ENCODE assay signal across 8 cellular contexts in the genomic region with DNA sequence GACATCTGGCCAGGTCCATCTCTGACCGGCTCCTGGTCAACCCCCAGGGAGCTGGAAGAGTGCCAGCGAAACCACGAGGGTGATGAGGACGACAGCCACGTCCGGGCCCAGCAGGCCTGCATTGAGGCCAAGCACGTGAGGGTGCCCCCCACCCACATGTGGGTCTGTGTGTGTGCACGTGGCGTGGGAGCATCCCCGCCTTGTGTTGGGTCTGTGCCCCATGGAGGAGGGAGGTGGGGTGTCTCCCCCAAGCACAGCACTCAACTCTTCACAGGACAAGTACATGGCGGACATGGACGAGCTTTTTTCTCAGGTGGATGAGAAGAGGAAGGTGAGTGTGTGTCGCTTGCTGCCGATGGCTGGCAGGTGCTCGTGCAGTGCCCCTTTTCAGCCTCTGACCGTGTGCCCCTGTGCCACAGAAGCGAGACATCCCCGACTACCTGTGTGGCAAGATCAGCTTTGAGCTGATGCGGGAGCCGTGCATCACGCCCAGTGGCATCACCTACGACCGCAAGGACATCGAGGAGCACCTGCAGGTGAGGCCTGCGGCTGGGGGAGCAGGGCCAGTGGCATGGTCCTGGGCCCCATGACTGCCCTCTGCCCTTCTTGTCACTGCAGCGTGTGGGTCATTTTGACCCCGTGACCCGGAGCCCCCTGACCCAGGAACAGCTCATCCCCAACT. TPM values are rescaled to one million over a fixed set of nuclear protein-coding genes. Genes with fewer than 3 reads are reported as not detected.
DNase-seq lines count a peak whose midpoint lies in the region; ATAC-seq and TF ChIP-seq lines count a peak whose summit lies in the region.

No MANE protein-coding gene starts in this region.

- POLR2A ChIA-PET in activated CD8-positive, alpha-beta T cell treated with anti-CD3 and anti-CD28 coated beads for 36 hours (lab: Charles Lee) = interaction anchor here (0.6 to 2.7 kb wide), 9 partner anchors 8 to 46 kb away, joined by 3 to 11 read pairs (median 4); a partner anchor contains a TSS

- H3K4me3 Mint-ChIP-seq in stimulated activated naive CD8-positive, alpha-beta T cell treated with anti-CD3 and anti-CD28 coated beads, Interleukin-15, Interleukin-2, amounts not matched to agents 100 ng/mL and 50 ng/mL, for 24 hours = peak overlapping the region; percentile 85
- peak overlapping the region; percentile 83 for H3K4me3 Mint-ChIP-seq in activated CD8-positive, alpha-beta T cell treated with anti-CD3 and anti-CD28 coated beads for 36 hours
- peak overlapping the region; percentile 56 to 73 (median 69) for H3K4me3 Mint-ChIP-seq in immature natural killer cell

- DNase-seq in stimulated activated naive CD8-positive, alpha-beta T cell treated with anti-CD3 and anti-CD28 coated beads, Interleukin-15, Interleukin-2, amounts not matched to agents 100 U/mL and 50 U/mL, for 24 hours = no peak
- DNase-seq in activated CD8-positive, alpha-beta T cell treated with anti-CD3 and anti-CD28 coated beads for 36 hours = no peak
- DNase-seq in immature natural killer cell (no peak), head of caudate nucleus (no peak), NCI-H2171 (lab: John Stamatoyannopoulos, UW) (no peak)

- H3K36me3 Mint-ChIP-seq in stimulated activated naive CD8-positive, alpha-beta T cell treated with anti-CD3 and anti-CD28 coated beads, Interleukin-15, Interleukin-2, amounts not matched to agents 100 ng/mL and 50 ng/mL, for 24 hours (ENCODE audit: low read depth) = peaks cover 21% of the 10 kb centered on the region
- H3K36me3 Mint-ChIP-seq in activated CD8-positive, alpha-beta T cell treated with anti-CD3 and anti-CD28 coated beads for 36 hours (ENCODE audit: low read depth) = peaks cover 26% of the 10 kb centered on the region
- peaks cover 0 to 2% (median 0%) of the 10 kb centered on the region in 3 donors for H3K36me3 Mint-ChIP-seq in immature natural killer cell

- no peaks in the 10 kb centered on the region for H3K9me3 Mint-ChIP-seq in stimulated activated naive CD8-positive, alpha-beta T cell treated with anti-CD3 and anti-CD28 coated beads, Interleukin-15, Interleukin-2, amounts not matched to agents 100 ng/mL and 50 ng/mL, for 24 hours
- no peaks in the 10 kb centered on the region for H3K9me3 Mint-ChIP-seq in activated CD8-positive, alpha-beta T cell treated with anti-CD3 and anti-CD28 coated beads for 36 hours
- H3K9me3 Mint-ChIP-seq in immature natural killer cell = no peaks in the 10 kb centered on the region

- intact Hi-C loops in activated CD8-positive, alpha-beta T cell treated with anti-CD3 and anti-CD28 coated beads for 36 hours (cut with micrococcal nuclease) = no loop called here
- intact Hi-C loops in head of caudate nucleus (cut with DNase I) = no loop called here

- CTCF ChIA-PET in activated CD8-positive, alpha-beta T cell treated with anti-CD3 and anti-CD28 coated beads for 36 hours (lab: Charles Lee) = interaction anchor here (1.0 to 1.7 kb wide), 4 partner anchors 14 to 104 kb away, joined by 3 to 7 read pairs (median 6); a partner anchor contains a TSS

- peaks cover 33% of the 10 kb centered on the region for H3K4me1 Mint-ChIP-seq in stimulated activated naive CD8-positive, alpha-beta T cell treated with anti-CD3 and anti-CD28 coated beads, Interleukin-15, Interleukin-2, amounts not matched to agents 100 ng/mL and 50 ng/mL, for 24 hours (ENCODE audit: low read depth)
- peaks cover 47% of the 10 kb centered on the region for H3K4me1 Mint-ChIP-seq in activated CD8-positive, alpha-beta T cell treated with anti-CD3 and anti-CD28 coated beads for 36 hours (ENCODE audit: low read depth)
- peaks cover 11 to 26% of the 10 kb centered on the region in 2 donors for H3K4me1 Mint-ChIP-seq in immature natural killer cell

- ATAC-seq in stimulated activated naive CD8-positive, alpha-beta T cell treated with anti-CD3 and anti-CD28 coated beads, Interleukin-15, Interleukin-2, amounts not matched to agents 100 U/mL and 50 U/mL, for 24 hours = no peak
- ATAC-seq in activated CD8-positive, alpha-beta T cell treated with anti-CD3 and anti-CD28 coated beads for 36 hours = no peak
- ATAC-seq in HG02623 (IDR thresholded peaks at IDR 0.05; ENCODE audit: unreplicated experiment) (no peak), HG03442 (IDR thresholded peaks at IDR 0.05; ENCODE audit: unreplicated experiment) (no peak)

- no peak for TF ChIP-seq CTCF in activated CD8-positive, alpha-beta T cell treated with anti-CD3 and anti-CD28 coated beads for 36 hours (IDR thresholded peaks at IDR 0.05)

- peak overlapping the region; percentile 63 for H3K27ac Mint-ChIP-seq in stimulated activated naive CD8-positive, alpha-beta T cell treated with anti-CD3 and anti-CD28 coated beads, Interleukin-15, Interleukin-2, amounts not matched to agents 100 ng/mL and 50 ng/mL, for 24 hours
- H3K27ac Mint-ChIP-seq in activated CD8-positive, alpha-beta T cell treated with anti-CD3 and anti-CD28 coated beads for 36 hours = peak overlapping the region; percentile 38
- H3K27ac Mint-ChIP-seq in immature natural killer cell = peak overlapping the region in 3 of 6 donors; percentile 36 to 64 (median 57)

- no peaks in the 10 kb centered on the region for H3K27me3 Mint-ChIP-seq in stimulated activated naive CD8-positive, alpha-beta T cell treated with anti-CD3 and anti-CD28 coated beads, Interleukin-15, Interleukin-2, amounts not matched to agents 100 ng/mL and 50 ng/mL, for 24 hours
- no peaks in the 10 kb centered on the region for H3K27me3 Mint-ChIP-seq in activated CD8-positive, alpha-beta T cell treated with anti-CD3 and anti-CD28 coated beads for 36 hours
- H3K27me3 Mint-ChIP-seq in immature natural killer cell (ENCODE audit: low read depth in 3 of 3) = peaks cover 4 to 10% (median 6%) of the 10 kb centered on the region in 3 donors

RNA-seq across cellular contexts. Expression of a gene that starts 1.7 kb away (rescaled TPM):
- total RNA-seq in activated CD8-positive, alpha-beta T cell treated with anti-CD3 and anti-CD28 coated beads for 36 hours = 10 to 100 TPM; 57.1 to 61.7 TPM
- polyA plus RNA-seq in immature natural killer cell = 100 to 1,000 TPM; 183 to 225 (median 194) TPM

RNA-seq across cellular contexts. Expression of a gene that starts 2.2 kb away (rescaled TPM):
- total RNA-seq in activated CD8-positive, alpha-beta T cell treated with anti-CD3 and anti-CD28 coated beads for 36 hours = 10 to 100 TPM; 26.2 to 28.7 TPM
- 10 to 100 TPM; 38.3 to 63.5 (median 47.4) TPM for polyA plus RNA-seq in immature natural killer cell

RNA-seq across cellular contexts. Expression of a gene that starts 6.4 kb away (rescaled TPM):
- under 1 TPM; 0.79 to 0.89 TPM for total RNA-seq in activated CD8-positive, alpha-beta T cell treated with anti-CD3 and anti-CD28 coated beads for 36 hours
- polyA plus RNA-seq in immature natural killer cell = not detected

RNA-seq across cellular contexts. Expression of a gene that starts 8.3 kb away (rescaled TPM):
- 10 to 100 TPM; 17.6 to 18.7 TPM for total RNA-seq in activated CD8-positive, alpha-beta T cell treated with anti-CD3 and anti-CD28 coated beads for 36 hours
- 10 to 100 TPM in 1 of 3 donors, 1 to 10 TPM in 2; 4.9 to 15.1 (median 5.2) TPM for polyA plus RNA-seq in immature natural killer cell

RNA-seq across cellular contexts. Expression of a gene that starts 14.0 kb away (rescaled TPM):
- total RNA-seq in activated CD8-positive, alpha-beta T cell treated with anti-CD3 and anti-CD28 coated beads for 36 hours = 100 to 1,000 TPM; 110 TPM
- polyA plus RNA-seq in immature natural killer cell = 10 to 100 TPM; 36.8 to 53.3 (median 43.0) TPM
